In genomic region chr12:56086608-56087007, GRCh38 we compare ENCODE assay signal across 24 cellular contexts. TPM values are rescaled to one million over a fixed set of nuclear protein-coding genes. Genes with fewer than 3 reads are reported as not detected.
DNase-seq lines count a peak whose midpoint lies in the region; ATAC-seq and TF ChIP-seq lines count a peak whose summit lies in the region.
"Had no signal": no experiment of that assay in that cellular context is flagged by ENCODE, and none has a peak within 500 bp of the region (broad histone marks: within the 10 kb centered on the region; RNA-seq: fewer than 3 reads in every experiment).

No MANE protein-coding gene starts in this region.

- peak overlapping the region; percentile 25 for H2BK120ac ChIP-seq in trophoblast cell (ENCODE audit: insufficient read depth, low read length, poor library complexity)

- TF ChIP-seq CTCF in 22Rv1 (IDR thresholded peaks at IDR 0.05) (no peak), endodermal cell (conservative IDR thresholded peaks at IDR 0.05) (no peak)

- H3K9ac ChIP-seq in HUES6 (ENCODE audit: low read length) = peak overlapping the region; percentile 12
- H3K9ac ChIP-seq in endodermal cell (ENCODE audit: extremely low read depth, low read length, poor library complexity, severe bottlenecking) = no peak overlapping the region
- H3K9ac ChIP-seq in trophoblast cell (ENCODE audit: low read length) = no peak overlapping the region

- H3K4me3 ChIP-seq in HUES6 (ENCODE audit: low read depth, low read length) (no peak overlapping the region), endodermal cell (ENCODE audit: low read length) (no peak overlapping the region), trophoblast cell (ENCODE audit: low read depth, low read length) (no peak overlapping the region)
- H3K4me3 ChIP-seq: HAP-1, hepatocyte, mucosa of descending colon, uterus had no signal

- H3K27ac Mint-ChIP-seq in endodermal cell = peak overlapping the region; percentile 58
- H3K27ac Mint-ChIP-seq: activated naive CD8-positive, alpha-beta T cell treated with anti-CD3 and anti-CD28 coated beads, Interleukin-2, amount 10 ng/mL, durations not matched to agents 7 days and 5 days; nephron progenitor cell had no signal

- H3K18ac ChIP-seq in trophoblast cell (ENCODE audit: low read length) = no peak overlapping the region

- no peaks in the 10 kb centered on the region for H3K9me3 ChIP-seq in HUES6 (ENCODE audit: control insufficient read depth, insufficient read depth, low read depth, low read length)
- no peaks in the 10 kb centered on the region for H3K9me3 ChIP-seq in endodermal cell (ENCODE audit: control insufficient read depth, low read length)
- H3K9me3 ChIP-seq in trophoblast cell (ENCODE audit: insufficient read depth, low read depth, low read length) = no peaks in the 10 kb centered on the region
- H3K9me3 ChIP-seq: BE2C, HAP-1, mucosa of descending colon, uterus had no signal

- H4K8ac ChIP-seq in trophoblast cell (ENCODE audit: low read depth, low read length) = peak overlapping the region; percentile 36

- no peak overlapping the region for H3K4me2 ChIP-seq in trophoblast cell (ENCODE audit: low read length)
- H3K4me2 ChIP-seq: hepatocyte had no signal

- peaks cover 3% of the 10 kb centered on the region for H3K79me2 ChIP-seq in trophoblast cell (ENCODE audit: control insufficient read depth, insufficient read depth, low read length, poor library complexity)

- WGBS in endodermal cell (ENCODE audit: insufficient coverage in 1 of 2, insufficient read length in 1 of 2), 2 experiments = 62 to 79% methylated on average over 3 to 6 of the region's 6 CpGs
- WGBS in trophoblast cell (ENCODE audit: extremely low coverage, insufficient coverage, insufficient read length) = no CpG with 5 or more reads among the region's 6 CpGs

- H3K4me3 Mint-ChIP-seq in endodermal cell = no peak overlapping the region
- H3K4me3 Mint-ChIP-seq: activated naive CD8-positive, alpha-beta T cell treated with anti-CD3 and anti-CD28 coated beads, Interleukin-2, amount 10 ng/mL, durations not matched to agents 7 days and 5 days; nephron progenitor cell had no signal

- H2BK12ac ChIP-seq in trophoblast cell (ENCODE audit: low read length) = peak overlapping the region; percentile 3

- no peak overlapping the region for H3K23ac ChIP-seq in trophoblast cell (ENCODE audit: low read length)

- H2AFZ ChIP-seq in trophoblast cell (ENCODE audit: insufficient read depth, low read length, poor library complexity) = no peak overlapping the region
- H2AFZ ChIP-seq: hepatocyte had no signal

- no peak overlapping the region for H2AK5ac ChIP-seq in trophoblast cell (ENCODE audit: low read length)

- no peaks in the 10 kb centered on the region for H3K9me3 Mint-ChIP-seq in endodermal cell
- H3K9me3 Mint-ChIP-seq: activated naive CD8-positive, alpha-beta T cell treated with anti-CD3 and anti-CD28 coated beads, Interleukin-2, amount 10 ng/mL, durations not matched to agents 7 days and 5 days; nephron progenitor cell had no signal

- H3K4me1 ChIP-seq in HUES6 (ENCODE audit: control insufficient read depth, insufficient read depth, low read length) (peaks cover 11% of the 10 kb centered on the region), endodermal cell (ENCODE audit: control insufficient read depth, insufficient read depth, low read length) (no peaks in the 10 kb centered on the region), trophoblast cell (ENCODE audit: control insufficient read depth in 1 of 2, insufficient read depth in 2 of 2, low read length in 2 of 2) (peaks cover 11 to 13% of the 10 kb centered on the region in 2 experiments)
- H3K4me1 ChIP-seq: BE2C, HAP-1, uterus had no signal

- H3K27me3 Mint-ChIP-seq in endodermal cell (ENCODE audit: insufficient read depth) = no peaks in the 10 kb centered on the region

- peak overlapping the region; percentile 32 for H4K91ac ChIP-seq in trophoblast cell (ENCODE audit: low read depth, low read length)

- no peak for DNase-seq in endodermal cell
- no peak for DNase-seq in trophoblast cell
- no peak for DNase-seq in activated effector memory CD4-positive, alpha-beta T cell treated with anti-CD3 and anti-CD28 coated beads, Interleukin-2, amount 50 U/mL, for 16 hours
- DNase-seq in NCI-H524 (lab: John Stamatoyannopoulos, UW) = no peak
- no peak for DNase-seq in superior temporal gyrus (ENCODE audit: extremely low spot score)
- DNase-seq: activated CD4-positive, alpha-beta T cell treated with anti-CD3 and anti-CD28 coated beads, Interleukin-2, amount 50 U/mL, for 4 hours; activated naive CD8-positive, alpha-beta T cell treated with anti-CD3 and anti-CD28 coated beads, Interleukin-2, amount 10 ng/mL, durations not matched to agents 7 days and 5 days; BE2C; effector CD4-positive, alpha-beta T cell; foreskin melanocyte; IMR-90; NCI-H1105 treated with DMSO at 0.1 percent for 48 hours; NCI-H2081; nephron progenitor cell; stimulated activated CD4-positive, alpha-beta T cell treated with anti-CD3 and anti-CD28 coated beads, Interleukin-15, amount 100 ng/mL, for 24 hours; uterus had no signal

- no peak overlapping the region for H2BK5ac ChIP-seq in trophoblast cell (ENCODE audit: low read depth, low read length, poor library complexity)

- peaks cover 61% of the 10 kb centered on the region for H3K36me3 ChIP-seq in HUES6 (ENCODE audit: control insufficient read depth, insufficient read depth, low read length)
- peaks cover 22% of the 10 kb centered on the region for H3K36me3 ChIP-seq in endodermal cell (ENCODE audit: control insufficient read depth, insufficient read depth, low read length)
- H3K36me3 ChIP-seq in trophoblast cell (ENCODE audit: control insufficient read depth in 1 of 2, insufficient read depth in 2 of 2, low read length in 2 of 2) = peaks cover 29 to 34% of the 10 kb centered on the region in 2 experiments
- H3K36me3 ChIP-seq: BE2C, HAP-1, uterus had no signal

- no peak overlapping the region for H3K4ac ChIP-seq in trophoblast cell (ENCODE audit: low read depth, low read length)

- H4K12ac ChIP-seq in trophoblast cell (ENCODE audit: low read depth, low read length) = no peak overlapping the region

- peak overlapping the region; percentile 99 for H3K27ac ChIP-seq in 22Rv1
- no peak overlapping the region for H3K27ac ChIP-seq in HUES6 (ENCODE audit: low read depth, low read length)
- no peak overlapping the region for H3K27ac ChIP-seq in endodermal cell (ENCODE audit: low read depth, low read length)
- H3K27ac ChIP-seq in trophoblast cell (ENCODE audit: low read depth, low read length) = peak overlapping the region; percentile 31
- H3K27ac ChIP-seq: hepatocyte, HL-60, uterus had no signal

- H3K79me1 ChIP-seq in trophoblast cell (ENCODE audit: low read length) = peaks cover 3% of the 10 kb centered on the region

- H3K36me3 Mint-ChIP-seq in endodermal cell (ENCODE audit: low read depth) = peaks cover 60% of the 10 kb centered on the region
- H3K36me3 Mint-ChIP-seq: activated naive CD8-positive, alpha-beta T cell treated with anti-CD3 and anti-CD28 coated beads, Interleukin-2, amount 10 ng/mL, durations not matched to agents 7 days and 5 days had no signal

- peaks cover 5% of the 10 kb centered on the region for H3K4me1 Mint-ChIP-seq in endodermal cell

- peak overlapping the region; percentile 46 for H3K14ac ChIP-seq in trophoblast cell (ENCODE audit: low read length)

- no peak for ATAC-seq in GM19351 (IDR thresholded peaks at IDR 0.05; ENCODE audit: unreplicated experiment)

- no peaks in the 10 kb centered on the region; the same call in 1 of the 2 replicates for H3K27me3 ChIP-seq in HUES6 (ENCODE audit: control insufficient read depth, insufficient read depth, low read length)
- no peaks in the 10 kb centered on the region for H3K27me3 ChIP-seq in endodermal cell (ENCODE audit: control insufficient read depth, insufficient read depth, low read length, poor library complexity, severe bottlenecking)
- no peaks in the 10 kb centered on the region for H3K27me3 ChIP-seq in trophoblast cell (ENCODE audit: insufficient read depth, low read length)
- H3K27me3 ChIP-seq: BE2C, hepatocyte, uterus had no signal

RNA-seq across cellular contexts. Expression of gene ERBB3, which starts 6.6 kb away (rescaled TPM):
- 10 to 100 TPM; 45.7 to 51.8 TPM for total RNA-seq in endodermal cell
- polyA plus RNA-seq in endodermal cell (2013, experiment 1 of 2) = 41.7 TPM
- 35.4 TPM for polyA plus RNA-seq in endodermal cell (2013, experiment 2 of 2)
- polyA plus RNA-seq in trophoblast cell (2013) = 89.0 and 92.2 TPM in 2 replicates
- total RNA-seq: OCI-LY7 had no signal

RNA-seq across cellular contexts. Expression of gene PA2G4, which starts 17.8 kb away (rescaled TPM):
- total RNA-seq in endodermal cell = 100 to 1,000 TPM; 128 to 161 TPM
- polyA plus RNA-seq in endodermal cell (2013, experiment 1 of 2) = 155 TPM
- polyA plus RNA-seq in endodermal cell (2013, experiment 2 of 2) = 147 TPM
- polyA plus RNA-seq in trophoblast cell (2013) = 131 and 133 TPM in 2 replicates

RNA-seq across cellular contexts. Expression of gene RPL41, which starts 29.8 kb away (rescaled TPM):
- total RNA-seq in endodermal cell = 1,000 to 10,000 TPM; 4,305 to 4,379 TPM
- polyA plus RNA-seq in endodermal cell (2013, experiment 1 of 2) = 4,554 TPM
- polyA plus RNA-seq in endodermal cell (2013, experiment 2 of 2) = 4,086 TPM
- 9,463 and 9,643 TPM in 2 replicates for polyA plus RNA-seq in trophoblast cell (2013)

RNA-seq across cellular contexts. Expression of gene ZC3H10, which starts 31.5 kb away (rescaled TPM):
- total RNA-seq in endodermal cell = 1 to 10 TPM; 7.9 to 9.1 TPM
- 6.1 TPM for polyA plus RNA-seq in endodermal cell (2013, experiment 1 of 2)
- 4.3 TPM for polyA plus RNA-seq in endodermal cell (2013, experiment 2 of 2)
- 2.0 TPM in 2 replicates for polyA plus RNA-seq in trophoblast cell (2013)

RNA-seq across cellular contexts. Expression of gene ESYT1, which starts 41.5 kb away (rescaled TPM):
- total RNA-seq in endodermal cell = 100 to 1,000 TPM in 1 of 2 donors, 10 to 100 TPM in 1; 97.0 to 118 TPM
- polyA plus RNA-seq in endodermal cell (2013, experiment 1 of 2) = 55.5 TPM
- polyA plus RNA-seq in endodermal cell (2013, experiment 2 of 2) = 64.1 TPM
- 56.2 and 64.3 TPM in 2 replicates for polyA plus RNA-seq in trophoblast cell (2013)

Comparison
In these comparisons a context has a peak if more than half of its experiments do, and no peak if none do; other contexts are left out.
1. H3K27ac ChIP-seq: peak in 22Rv1 (single experiment) and trophoblast cell (single experiment); none in HUES6 (single experiment) and endodermal cell (single experiment).